ENCODE assay signal across 1 cellular context in the genomic region with DNA sequence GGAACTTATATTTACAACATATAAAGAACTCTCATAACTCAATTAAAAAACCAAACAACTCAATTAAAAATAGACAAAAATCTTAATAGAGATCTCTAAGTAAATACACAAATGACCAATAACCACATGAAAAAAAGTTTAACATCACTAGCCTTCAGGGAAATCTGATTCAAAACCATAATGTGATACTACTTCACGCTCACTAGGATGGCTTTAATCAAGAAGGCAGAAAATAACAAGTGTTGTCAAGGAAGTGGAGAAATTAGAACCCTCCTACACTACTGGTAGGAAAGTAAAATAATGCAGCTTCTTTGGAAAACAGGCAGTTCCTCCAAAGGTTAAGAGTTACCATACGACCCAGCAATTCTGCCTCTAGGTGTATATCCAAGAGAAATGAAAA.
TF ChIP-seq lines count a peak whose summit lies in the region.

No MANE protein-coding gene starts in this region.

TF ChIP-seq in HepG2, 621 proteins besides CTCF, POLR2A, EP300 and RAD21:
- TF ChIP-seq ZNF282 (IDR thresholded peaks at IDR 0.05; ENCODE audit: partially characterized antibody) (no peak), ZNF7 (CRISPR knock-in tag; IDR thresholded peaks at IDR 0.05) (peak; percentile 79)
